In the genomic region with DNA sequence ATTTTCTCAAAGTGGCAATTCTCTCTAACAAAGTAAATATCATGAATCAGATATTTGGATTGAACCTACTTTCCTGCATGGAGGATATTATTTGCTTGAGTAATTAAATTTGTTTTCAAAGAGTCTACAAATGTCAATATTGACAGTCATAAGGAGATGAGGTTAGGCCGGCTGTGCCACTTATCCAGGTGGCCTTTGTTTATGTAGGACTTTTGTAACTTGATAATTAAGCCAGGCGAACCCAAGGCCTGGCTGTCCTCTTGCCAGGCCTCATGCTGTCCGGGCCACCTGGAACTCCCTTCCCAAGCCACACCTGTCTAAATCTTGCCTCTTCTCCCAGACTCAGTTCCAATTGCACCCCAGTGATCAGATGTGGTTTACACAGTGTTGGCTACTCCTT, we compare ENCODE assay signal across 15 cellular contexts.
DNase-seq lines count a peak whose midpoint lies in the region; ATAC-seq, FAIRE-seq and TF ChIP-seq lines count a peak whose summit lies in the region.
"Had no signal": no experiment of that assay in that cellular context is flagged by ENCODE, and none has a peak within 500 bp of the region (broad histone marks: within the 10 kb centered on the region; RNA-seq: fewer than 3 reads in every experiment).

No MANE protein-coding gene starts in this region.

- H3K27me3 ChIP-seq in endothelial cell of umbilical vein (ENCODE audit: control insufficient read depth in 2 of 2, insufficient read depth in 2 of 2, low read length in 2 of 2) (no peaks in the 10 kb centered on the region), thyroid gland (no peaks in the 10 kb centered on the region)

- no peaks in the 10 kb centered on the region for H3K36me3 ChIP-seq in endothelial cell of umbilical vein (ENCODE audit: control insufficient read depth in 2 of 2, extremely low read depth in 1 of 2, insufficient read depth in 2 of 2, low read length in 2 of 2)
- H3K36me3 ChIP-seq in thyroid gland, result no peaks in the 10 kb centered on the region

- H3K4me1 Mint-ChIP-seq in stimulated activated effector memory CD8-positive, alpha-beta T cell treated with anti-CD3 and anti-CD28 coated beads, Interleukin-12 subunit alpha, Interleukin-12 subunit beta, amount 100 ng/mL, for 72 hours, result no peaks in the 10 kb centered on the region
- H3K4me1 Mint-ChIP-seq: stimulated activated naive CD8-positive, alpha-beta T cell treated with anti-CD3 and anti-CD28 coated beads, Interleukin-15, amount 100 ng/mL, for 72 hours; T-helper 17 cell had no signal

- H3K36me3 Mint-ChIP-seq in stimulated activated effector memory CD8-positive, alpha-beta T cell treated with anti-CD3 and anti-CD28 coated beads, Interleukin-12 subunit alpha, Interleukin-12 subunit beta, amount 100 ng/mL, for 72 hours, result no peaks in the 10 kb centered on the region
- H3K36me3 Mint-ChIP-seq: activated naive CD8-positive, alpha-beta T cell had no signal

- CTCF ChIA-PET in endothelial cell of umbilical vein (lab: Charles Lee), result no interaction called here

- H3K4me1 ChIP-seq in endothelial cell of umbilical vein (ENCODE audit: control insufficient read depth, extremely low read depth, insufficient read depth, low read length), result peaks cover 37% of the 10 kb centered on the region
- peaks cover 32 to 56% of the 10 kb centered on the region in 2 donors for H3K4me1 ChIP-seq in thyroid gland

- no peaks in the 10 kb centered on the region for H3K9me3 ChIP-seq in endothelial cell of umbilical vein (replicated peaks; ENCODE audit: control insufficient read depth, insufficient read depth, low read length)
- H3K9me3 ChIP-seq in thyroid gland, result no peaks in the 10 kb centered on the region

- H3K4me3 Mint-ChIP-seq in stimulated activated effector memory CD8-positive, alpha-beta T cell treated with anti-CD3 and anti-CD28 coated beads, Interleukin-12 subunit alpha, Interleukin-12 subunit beta, amount 100 ng/mL, for 72 hours, result no peak overlapping the region
- H3K4me3 Mint-ChIP-seq: activated naive CD8-positive, alpha-beta T cell; stimulated activated naive CD8-positive, alpha-beta T cell treated with anti-CD3 and anti-CD28 coated beads, Interleukin-15, amount 100 ng/mL, for 72 hours; T-helper 17 cell had no signal

- H3K9me1 ChIP-seq in endothelial cell of umbilical vein (replicated peaks; ENCODE audit: control insufficient read depth, extremely low read depth, insufficient read depth, low read length), result no peaks in the 10 kb centered on the region

- H3K79me2 ChIP-seq in endothelial cell of umbilical vein (ENCODE audit: control insufficient read depth, insufficient read depth, low read length), result no peaks in the 10 kb centered on the region

- intact Hi-C loops in endothelial cell of umbilical vein (cut with micrococcal nuclease) (loop anchor here (5.0 kb wide), 1 partner anchor 313 kb away; no protein-coding TSS in a partner anchor), thyroid gland (cut with DNase I) (loop anchor here (10.0 kb wide), 1 partner anchor 150 kb away; no protein-coding TSS in a partner anchor)

- no peaks in the 10 kb centered on the region for H3K9me3 Mint-ChIP-seq in stimulated activated effector memory CD8-positive, alpha-beta T cell treated with anti-CD3 and anti-CD28 coated beads, Interleukin-12 subunit alpha, Interleukin-12 subunit beta, amount 100 ng/mL, for 72 hours

- H4K20me1 ChIP-seq in endothelial cell of umbilical vein (replicated peaks; ENCODE audit: control insufficient read depth, extremely low read depth, insufficient read depth, low read length), result no peaks in the 10 kb centered on the region

- FAIRE-seq in endothelial cell of umbilical vein (lab: Jason Lieb, UNC) (no peak), frontal cortex (lab: Jason Lieb, UNC) (no peak)
- FAIRE-seq: D721Med, GM12892, K562 had no signal

- H3K27ac ChIP-seq in endothelial cell of umbilical vein (ENCODE audit: insufficient read depth, low read depth, low read length), result no peak overlapping the region
- H3K27ac ChIP-seq in thyroid gland, result peak overlapping the region; percentile 23 to 66 (median 32)
- H3K27ac ChIP-seq: psoas muscle had no signal

- H3K4me3 ChIP-seq in endothelial cell of umbilical vein (replicated peaks in 1 of 3; ENCODE audit: insufficient read depth in 1 of 3, low read depth in 1 of 3, low read length in 3 of 3), result no peak overlapping the region
- H3K4me3 ChIP-seq in thyroid gland (replicated peaks in 1 of 3), result no peak overlapping the region
- H3K4me3 ChIP-seq: K562, psoas muscle had no signal

- no peak for TF ChIP-seq CTCF in endothelial cell of umbilical vein (IDR thresholded peaks at IDR 0.05; ENCODE audit: extremely low read depth in 1 of 2, insufficient read depth in 1 of 2, low read depth in 1 of 2, low read length in 2 of 2)
- no peak for TF ChIP-seq CTCF in thyroid gland (IDR thresholded peaks at IDR 0.05)

- H3K27ac Mint-ChIP-seq in stimulated activated effector memory CD8-positive, alpha-beta T cell treated with anti-CD3 and anti-CD28 coated beads, Interleukin-12 subunit alpha, Interleukin-12 subunit beta, amount 100 ng/mL, for 72 hours, result no peak overlapping the region
- H3K27ac Mint-ChIP-seq: activated naive CD8-positive, alpha-beta T cell; stimulated activated naive CD8-positive, alpha-beta T cell treated with anti-CD3 and anti-CD28 coated beads, Interleukin-15, amount 100 ng/mL, for 72 hours; T-helper 17 cell had no signal

- dilution Hi-C loops in endothelial cell of umbilical vein (cut with MboI; ENCODE audit: extremely low pct_ligation_motif_present, low sequenced_read_pairs), result no loop called here

- no peak overlapping the region for H3K4me2 ChIP-seq in endothelial cell of umbilical vein (ENCODE audit: insufficient read depth, low read length)

- H2AFZ ChIP-seq in endothelial cell of umbilical vein (ENCODE audit: low read depth, low read length), result no peak overlapping the region

- H3K9ac ChIP-seq in endothelial cell of umbilical vein (replicated peaks; ENCODE audit: extremely low read depth, insufficient read depth, low read length), result no peak overlapping the region

- DNase-seq in NCI-H1105 treated with DMSO at 0.1 percent for 48 hours (lab: John Stamatoyannopoulos, UW) (peak; percentile 97), NCI-H446 treated with DMSO at 0.1 percent for 48 hours (lab: John Stamatoyannopoulos, UW) (peak; percentile 16), endothelial cell of umbilical vein (ENCODE audit: low read depth, low spot score) (peak; percentile 18), thyroid gland (peak; percentile 83 to 86), frontal cortex (ENCODE audit: low spot score in 2 of 2) (no peak)
- no peak for DNase-seq in stimulated activated effector memory CD8-positive, alpha-beta T cell treated with anti-CD3 and anti-CD28 coated beads, Interleukin-12 subunit alpha, Interleukin-12 subunit beta, amount 100 ng/mL, for 72 hours (ENCODE audit: low spot score in 2 of 2)
- DNase-seq: psoas muscle; stimulated activated CD4-positive, alpha-beta T cell treated with anti-CD3 and anti-CD28 coated beads, Interleukin-4, amount 100 ng/mL, for 24 hours; stimulated activated naive CD8-positive, alpha-beta T cell treated with anti-CD3 and anti-CD28 coated beads, Interleukin-15, amount 100 ng/mL, for 72 hours; T-helper 17 cell had no signal

- BruUV-seq in endothelial cell of umbilical vein (replicated peaks; lab: Mats Ljungman, UMichigan), result no TSS peak

- WGBS in thyroid gland, 2 donors, result 33 to 35% methylated on average over 3 of the region's 3 CpGs

- no peak for ATAC-seq in GM21737 (IDR thresholded peaks at IDR 0.05; ENCODE audit: unreplicated experiment)
- no peak for ATAC-seq in stimulated activated effector memory CD8-positive, alpha-beta T cell treated with anti-CD3 and anti-CD28 coated beads, Interleukin-12 subunit alpha, Interleukin-12 subunit beta, amount 100 ng/mL, for 72 hours
- ATAC-seq: K562; stimulated activated naive CD8-positive, alpha-beta T cell treated with anti-CD3 and anti-CD28 coated beads, Interleukin-15, amount 100 ng/mL, for 72 hours; T-helper 17 cell had no signal

- no peak for TF ChIP-seq POLR2A in endothelial cell of umbilical vein (IDR thresholded peaks at IDR 0.05; ENCODE audit: low read depth, low read length)
- TF ChIP-seq POLR2A in thyroid gland (IDR thresholded peaks at IDR 0.05), result no peak

- POLR2A ChIA-PET in endothelial cell of umbilical vein (lab: Charles Lee), result no interaction called here

TF ChIP-seq in endothelial cell of umbilical vein, 7 proteins besides CTCF, POLR2A, EP300 and RAD21:
- no peak for TF ChIP-seq MYC (IDR thresholded peaks at IDR 0.05; ENCODE audit: low read depth, low read length)
- TF ChIP-seq GATA2 (IDR thresholded peaks at IDR 0.05; ENCODE audit: insufficient read depth, insufficient read length, low read depth, low read length), result no peak
- no peak for TF ChIP-seq FOS (IDR thresholded peaks at IDR 0.05; ENCODE audit: borderline replicate concordance, insufficient read depth, low read length)
- TF ChIP-seq, protein P1, sequence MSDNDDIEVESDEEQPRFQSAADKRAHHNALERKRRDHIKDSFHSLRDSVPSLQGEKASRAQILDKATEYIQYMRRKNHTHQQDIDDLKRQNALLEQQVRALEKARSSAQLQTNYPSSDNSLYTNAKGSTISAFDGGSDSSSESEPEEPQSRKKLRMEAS (IDR thresholded peaks at IDR 0.05; ENCODE audit: insufficient read depth, insufficient read length), result no peak
- no peak for TF ChIP-seq POLR2AphosphoS5 (IDR thresholded peaks at IDR 0.05; ENCODE audit: insufficient read depth, low read depth, low read length)
- no peak for TF ChIP-seq EZH2 (IDR thresholded peaks at IDR 0.05; ENCODE audit: borderline replicate concordance, low read depth, low read length, severe bottlenecking)
- TF ChIP-seq JUN (IDR thresholded peaks at IDR 0.05; ENCODE audit: borderline replicate concordance, insufficient read depth, insufficient read length, low read depth), result no peak

Comparison
In these comparisons a context has a peak if more than half of its experiments do, and no peak if none do; other contexts are left out.
1. DNase-seq: peak in NCI-H1105 treated with DMSO at 0.1 percent for 48 hours (single experiment), NCI-H446 treated with DMSO at 0.1 percent for 48 hours (single experiment), endothelial cell of umbilical vein (single experiment) and thyroid gland (2 of 2); none in frontal cortex (0 of 2) and stimulated activated effector memory CD8-positive, alpha-beta T cell treated with anti-CD3 and anti-CD28 coated beads, Interleukin-12 subunit alpha, Interleukin-12 subunit beta, amount 100 ng/mL, for 72 hours (0 of 2).